9 cellular contexts compared by ENCODE assay signal in the genomic region with DNA sequence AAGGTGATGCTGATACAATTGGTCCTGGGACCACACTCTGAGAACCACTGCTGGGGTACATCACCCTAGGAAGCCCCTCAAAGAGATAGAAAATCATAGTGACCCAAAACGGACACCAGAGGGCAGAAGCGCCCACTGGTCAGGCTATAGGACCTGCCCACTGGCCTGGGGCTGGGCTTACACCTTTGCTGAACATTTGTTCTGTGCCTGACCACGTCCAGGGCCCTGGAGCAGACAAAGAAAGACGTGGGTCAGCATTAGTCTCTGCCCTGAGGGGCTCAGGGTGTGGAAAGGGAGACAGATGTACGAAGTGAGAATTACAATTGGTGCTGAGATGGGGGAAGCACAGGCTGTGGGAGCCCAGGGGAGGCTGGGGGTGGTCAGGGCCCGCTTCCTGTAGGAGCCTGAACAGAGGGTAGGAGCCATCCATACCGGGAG. TPM values are rescaled to one million over a fixed set of nuclear protein-coding genes. Genes with fewer than 3 reads are reported as not detected.
DNase-seq lines count a peak whose midpoint lies in the region; ATAC-seq, FAIRE-seq and TF ChIP-seq lines count a peak whose summit lies in the region.
"Had no signal": no experiment of that assay in that cellular context is flagged by ENCODE, and none has a peak within 500 bp of the region (broad histone marks: within the 10 kb centered on the region; RNA-seq: fewer than 3 reads in every experiment).

No MANE protein-coding gene starts in this region.

- H3K27me3 ChIP-seq in Peyer's patch (no peaks in the 10 kb centered on the region), kidney epithelial cell (ENCODE audit: control insufficient read depth, insufficient read depth, low read length) (peaks cover 4% of the 10 kb centered on the region)

- H3K36me3 Mint-ChIP-seq in HFFc6 (ENCODE audit: low read depth): no peaks in the 10 kb centered on the region

- no peak overlapping the region for H3K27ac Mint-ChIP-seq in HFFc6

- peaks cover 2% of the 10 kb centered on the region for H3K27me3 Mint-ChIP-seq in HFFc6 (ENCODE audit: insufficient read depth)

- no peak for FAIRE-seq in D721Med (lab: Jason Lieb, UNC)
- FAIRE-seq: TTC549 had no signal

- H3K36me3 ChIP-seq in Peyer's patch (no peaks in the 10 kb centered on the region), kidney epithelial cell (ENCODE audit: control insufficient read depth, insufficient read depth, low read length) (no peaks in the 10 kb centered on the region)

- H3K4me3 ChIP-seq in Peyer's patch: no peak overlapping the region
- no peak overlapping the region for H3K4me3 ChIP-seq in kidney epithelial cell (ENCODE audit: low read depth, low read length)

- H3K4me3 Mint-ChIP-seq in HFFc6: no peak overlapping the region

- TF ChIP-seq CTCF in D721Med (IDR thresholded peaks at IDR 0.05; ENCODE audit: insufficient read depth, missing control alignments): peak; percentile 65
- peak; percentile 96 for TF ChIP-seq CTCF in HFFc6 (IDR thresholded peaks at IDR 0.05)
- peak in 5 of 6 experiments; percentile 59 to 86 (median 78) for TF ChIP-seq CTCF in Peyer's patch (IDR thresholded peaks at IDR 0.05)
- peak; percentile 63 for TF ChIP-seq CTCF in kidney epithelial cell (IDR thresholded peaks at IDR 0.05; ENCODE audit: insufficient read depth, low read length, poor library complexity, severe bottlenecking)

- TF ChIP-seq POLR2A in Peyer's patch (IDR thresholded peaks at IDR 0.05): no peak

- no peaks in the 10 kb centered on the region for H3K9me3 ChIP-seq in Peyer's patch

- H3K4me1 ChIP-seq in Peyer's patch: peaks cover 0 to 6% (median 0%) of the 10 kb centered on the region in 4 donors

- H3K9me3 Mint-ChIP-seq in HFFc6: no peaks in the 10 kb centered on the region

- H3K4me1 Mint-ChIP-seq in HFFc6 (ENCODE audit: low read depth): peaks cover 7% of the 10 kb centered on the region

- DNase-seq in D721Med (ENCODE audit: insufficient read length, low spot score): peak; percentile 81
- peak; percentile 43 for DNase-seq in HFFc6
- peak in 2 of 3 donors; percentile 37 to 83 for DNase-seq in Peyer's patch
- DNase-seq in cerebellum (ENCODE audit: low spot score): peak; percentile 83
- no peak for DNase-seq in kidney epithelial cell (ENCODE audit: low read depth)
- DNase-seq in superior temporal gyrus (ENCODE audit: extremely low spot score): peak; percentile 83

- ATAC-seq in HG02973 (IDR thresholded peaks at IDR 0.05; ENCODE audit: unreplicated experiment) (no peak), HG03460 (IDR thresholded peaks at IDR 0.05; ENCODE audit: unreplicated experiment) (no peak)

- H3K27ac ChIP-seq in Peyer's patch: no peak overlapping the region

RNA-seq across cellular contexts. Expression of a gene that starts 14.4 kb away (rescaled TPM):
- total RNA-seq in HFFc6 (2021; fragmentation: NEBNext Ultra II Directional; extraction: Animal tissue kit (Norgen Biotek cat#: 25700)): 100 to 1,000 TPM; 527 to 680 (median 557) TPM
- total RNA-seq in Peyer's patch: 10 to 100 TPM; 35.4 to 50.9 (median 43.4) TPM
- total RNA-seq in cerebellum: 57.0 TPM
- total RNA-seq in kidney epithelial cell: 466 and 467 TPM in 2 replicates

RNA-seq across cellular contexts. Expression of a gene that starts 21.9 kb away (rescaled TPM):
- 1 to 10 TPM; 2.5 to 5.7 (median 4.2) TPM for total RNA-seq in HFFc6 (2021; fragmentation: NEBNext Ultra II Directional; extraction: Animal tissue kit (Norgen Biotek cat#: 25700))
- 10 to 100 TPM in 3 of 4 donors, 1 to 10 TPM in 1; 2.5 to 48.9 (median 22.2) TPM for total RNA-seq in Peyer's patch
- 30.2 TPM for total RNA-seq in cerebellum
- 10.3 and 12.7 TPM in 2 replicates for total RNA-seq in kidney epithelial cell
